In the genomic region with DNA sequence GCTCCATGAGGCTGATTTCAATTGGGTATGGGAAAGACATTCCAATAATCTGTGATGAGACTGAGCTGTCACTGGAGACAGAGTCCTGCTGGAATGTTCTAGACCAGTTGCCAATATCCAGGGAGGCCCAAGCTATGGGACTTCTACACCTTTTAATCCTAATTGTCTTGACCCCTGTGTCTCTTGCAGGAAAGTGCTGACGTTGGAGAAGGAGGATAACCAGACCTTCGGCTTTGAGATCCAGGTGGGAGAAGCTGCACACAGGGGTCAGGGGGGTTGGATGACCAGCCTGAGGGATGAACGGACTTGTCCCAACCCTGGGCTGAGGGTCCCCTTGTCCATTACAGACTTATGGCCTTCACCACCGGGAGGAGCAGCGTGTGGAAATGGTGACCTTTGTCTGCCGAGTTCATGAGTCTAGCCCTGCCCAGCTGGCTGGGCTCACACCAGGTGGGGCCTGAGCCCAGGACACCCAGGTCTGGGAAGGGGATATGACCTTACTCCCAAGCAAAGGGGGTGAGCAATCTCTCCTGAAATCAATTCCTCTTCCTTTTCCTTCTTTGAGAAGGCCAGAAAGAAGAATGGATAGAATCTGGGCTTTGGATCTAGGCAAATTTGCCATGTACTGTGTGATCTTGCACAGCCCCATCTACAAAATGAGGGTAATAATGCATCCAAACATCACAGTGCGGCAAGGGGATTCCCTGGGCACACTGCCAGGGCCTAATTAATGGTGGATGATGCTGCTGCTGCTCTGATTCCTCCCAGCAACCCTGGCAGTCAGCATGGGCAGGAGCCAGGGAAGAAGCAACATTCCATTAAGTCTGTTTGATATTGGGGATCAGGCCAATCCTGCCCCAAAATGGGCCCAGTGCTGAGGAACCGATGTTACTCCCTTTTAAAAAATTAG, we compare ENCODE assay signal across 9 cellular contexts. TPM values are rescaled to one million over a fixed set of nuclear protein-coding genes. Genes with fewer than 3 reads are reported as not detected.
DNase-seq lines count a peak whose midpoint lies in the region; ATAC-seq, FAIRE-seq and TF ChIP-seq lines count a peak whose summit lies in the region.
"Had no signal": no experiment of that assay in that cellular context is flagged by ENCODE, and none has a peak within 500 bp of the region (broad histone marks: within the 10 kb centered on the region; RNA-seq: fewer than 3 reads in every experiment).

No MANE protein-coding gene starts in this region.

- intact Hi-C loops in HepG2 (cut with micrococcal nuclease; ENCODE audit: unreplicated experiment) = no loop called here
- intact Hi-C loops in Caco-2 (cut with micrococcal nuclease; ENCODE audit: unreplicated experiment) = no loop called here

- H3K4me1 Mint-ChIP-seq in Caco-2 (ENCODE audit: low read depth, unreplicated experiment) = no peaks in the 10 kb centered on the region

- peak overlapping the region; percentile 22 for H3K4me2 ChIP-seq in Loucy (ENCODE audit: low read depth, low read length, poor library complexity, severe bottlenecking)
- H3K4me2 ChIP-seq in HepG2 (ENCODE audit: low read depth, low read length) = peak overlapping the region; percentile 86
- H3K4me2 ChIP-seq: KMS-11 had no signal

- no peaks in the 10 kb centered on the region for H3F3A ChIP-seq in Loucy (ENCODE audit: low read depth)

- no peaks in the 10 kb centered on the region for H3K9me2 ChIP-seq in Loucy (replicated peaks; ENCODE audit: low read depth, low read length)

- WGBS in HepG2 (ENCODE audit: low lambda C conversion rate) = 13% methylated on average over 4 of the region's 8 CpGs

- TF ChIP-seq RAD21 in HepG2 (CRISPR knock-in tag; IDR thresholded peaks at IDR 0.05) = no peak

- no peaks in the 10 kb centered on the region for H3K79me2 ChIP-seq in Loucy (ENCODE audit: insufficient read depth, low read length)
- no peaks in the 10 kb centered on the region for H3K79me2 ChIP-seq in HepG2 (ENCODE audit: insufficient read depth, low read length)

- no peaks in the 10 kb centered on the region for H3K9me3 Mint-ChIP-seq in Caco-2 (ENCODE audit: unreplicated experiment)

- peak overlapping the region; percentile 62 for H3K27ac ChIP-seq in HepG2 (ENCODE audit: extremely low read length, insufficient read depth, low read length)
- peak overlapping the region; percentile 88 for H3K27ac ChIP-seq in substantia nigra (ENCODE audit: low read depth, low read length, poor library complexity, severe bottlenecking)
- H3K27ac ChIP-seq: KMS-11 had no signal

- CTCF ChIA-PET in HepG2 (lab: Yijun Ruan, JAX; ENCODE audit: low intra/inter-chr PET ratio, low total read pairs) = interaction anchor here (0.7 kb wide), 1 partner anchor 10 kb away, joined by 3 read pairs; no protein-coding TSS in a partner anchor
- CTCF ChIA-PET in Caco-2 (lab: Charles Lee) = interaction anchor here (3.1 to 3.5 kb wide), 2 partner anchors 10 to 15 kb away, joined by 16 to 37 read pairs; no protein-coding TSS in a partner anchor

- TSS peak; percentile 76 for BruUV-seq in HepG2 (replicated peaks; lab: Mats Ljungman, UMichigan)
- BruUV-seq in Caco-2 (replicated peaks; lab: Mats Ljungman, UMichigan) = no TSS peak

- no peaks in the 10 kb centered on the region for H3K9me3 ChIP-seq in Loucy (ENCODE audit: insufficient read depth, low read depth, low read length)
- no peaks in the 10 kb centered on the region for H3K9me3 ChIP-seq in HepG2 (ENCODE audit: low read length)
- no peaks in the 10 kb centered on the region for H3K9me3 ChIP-seq in Caco-2

- peaks cover 18% of the 10 kb centered on the region for H3K36me3 Mint-ChIP-seq in Caco-2 (ENCODE audit: insufficient read depth, unreplicated experiment)

- no peak for DNase-seq in astrocyte of the cerebellum (ENCODE audit: low read depth)
- peak; percentile 50 for DNase-seq in HepG2 (ENCODE audit: low spot score)
- peak in 1 of 49 donors; percentile 22 for DNase-seq in substantia nigra (lab: John Stamatoyannopoulos, UW)
- DNase-seq in H54 (ENCODE audit: insufficient read length, low spot score) = no peak
- DNase-seq in Caco-2 = no peak
- no peak for DNase-seq in DMS114 treated with DMSO at 0.1 percent for 48 hours (lab: John Stamatoyannopoulos, UW; ENCODE audit: unreplicated experiment)
- DNase-seq in MV-4-11 (lab: John Stamatoyannopoulos, UW) = no peak

- peak; percentile 83 for FAIRE-seq in HepG2 (lab: Jason Lieb, UNC)
- FAIRE-seq in H54 (lab: Jason Lieb, UNC) = no peak

- POLR2A ChIA-PET in HepG2 (lab: Yijun Ruan, JAX) (interaction anchor here (0.7 to 3.2 kb wide), 8 partner anchors 8 to 72 kb away, joined by 3 to 45 read pairs (median 8); partner anchors contain the start of gene NR4A1), Caco-2 (lab: Charles Lee) (no interaction called here)

- H3K27me3 ChIP-seq in Loucy (ENCODE audit: insufficient read depth, low read length, poor library complexity, severe bottlenecking) (peaks cover 4% of the 10 kb centered on the region), HepG2 (ENCODE audit: control insufficient read depth in 1 of 2, insufficient read depth in 2 of 2, low read length in 2 of 2) (0 out of 5 replicates have a peak, but pooled peaks cover 0 to 1% of the 10 kb centered on the region in 2 experiments), Caco-2 (replicated peaks; ENCODE audit: control insufficient read depth, insufficient read depth, low read length) (no peaks in the 10 kb centered on the region)

- TF ChIP-seq POLR2A in HepG2 (IDR thresholded peaks at IDR 0.05; ENCODE audit: insufficient read depth in 1 of 2, low read depth in 2 of 2, low read length in 2 of 2) (peak in 1 of 2 experiments; percentile 30; a peak in 1 of 4 replicates), H54 (IDR thresholded peaks at IDR 0.05; ENCODE audit: low read depth, low read length) (no peak)

- no peaks in the 10 kb centered on the region for H3K27me3 Mint-ChIP-seq in Caco-2 (ENCODE audit: insufficient read depth, unreplicated experiment)

- no peak overlapping the region for H3K27ac Mint-ChIP-seq in Caco-2 (ENCODE audit: unreplicated experiment)

- H3K9ac ChIP-seq in Loucy (ENCODE audit: low read depth, low read length, poor library complexity, severe bottlenecking) (peak overlapping the region; percentile 31), HepG2 (ENCODE audit: insufficient read depth, low read depth, low read length) (peak overlapping the region; percentile 66)
- H3K9ac ChIP-seq: KMS-11 had no signal

- in situ Hi-C loops in astrocyte of the cerebellum (cut with HindIII; ENCODE audit: low sequenced_read_pairs) (no loop called here), HepG2 (cut with HindIII; ENCODE audit: extremely low pct_ligation_motif_present, low pct_unique_long_range_greater_than_20kb) (no loop called here)

- peak; percentile 57 for ATAC-seq in HepG2

- no peak overlapping the region for H3K4me3 Mint-ChIP-seq in Caco-2 (ENCODE audit: unreplicated experiment)

- peak overlapping the region; percentile 22; the same call in 1 of the 2 replicates for H2AFZ ChIP-seq in Loucy (ENCODE audit: low read length)
- no peak overlapping the region for H2AFZ ChIP-seq in HepG2 (ENCODE audit: low read length)

- TF ChIP-seq CTCF in Loucy (conservative IDR thresholded peaks at IDR 0.05; ENCODE audit: low read length) (no peak), astrocyte of the cerebellum (IDR thresholded peaks at IDR 0.05; ENCODE audit: low read depth, low read length, missing control alignments) (no peak), HepG2 (CRISPR knock-in tag; IDR thresholded peaks at IDR 0.05) (peak; percentile 33; the same call in 1 of the 2 replicates), Caco-2 (IDR thresholded peaks at IDR 0.05; ENCODE audit: insufficient read depth in 1 of 2, low read depth in 1 of 2, low read length in 1 of 2, severe bottlenecking in 1 of 2, unreplicated experiment in 1 of 2) (no peak)

- H3K36me3 ChIP-seq in Loucy (ENCODE audit: insufficient read depth, low read length) (no peaks in the 10 kb centered on the region), HepG2 (replicated peaks in 1 of 2; ENCODE audit: control insufficient read depth in 1 of 2, insufficient read depth in 2 of 2, low read length in 2 of 2) (peaks cover 4 to 6% of the 10 kb centered on the region in 2 experiments; a peak in 2 of 5 replicates), Caco-2 (ENCODE audit: control insufficient read depth, insufficient read depth, low read length) (no peaks in the 10 kb centered on the region)

- no peak overlapping the region for H3K4me3 ChIP-seq in Loucy (ENCODE audit: low read length, poor library complexity, severe bottlenecking)
- peak overlapping the region; percentile 2 for H3K4me3 ChIP-seq in astrocyte of the cerebellum (ENCODE audit: low read depth, low read length)
- peak overlapping the region; percentile 19 to 64 (median 50) for H3K4me3 ChIP-seq in HepG2 (replicated peaks in 1 of 3; ENCODE audit: insufficient read depth in 1 of 3, low read depth in 2 of 3, low read length in 3 of 3)
- no peak overlapping the region for H3K4me3 ChIP-seq in Caco-2 (ENCODE audit: low read depth, low read length)

- peak in 1 of 2 experiments; percentile 24; a peak in 1 of 4 replicates for TF ChIP-seq EP300 in HepG2 (IDR thresholded peaks at IDR 0.05; ENCODE audit: low read depth in 2 of 2, low read length in 2 of 2)
- no peak for TF ChIP-seq EP300 in HepG2 (CRISPR knock-in tag; IDR thresholded peaks at IDR 0.05; ENCODE audit: borderline replicate concordance)

- H4K20me1 ChIP-seq in Loucy (ENCODE audit: insufficient read depth, low read length, poor library complexity, severe bottlenecking) = no peaks in the 10 kb centered on the region
- no peaks in the 10 kb centered on the region for H4K20me1 ChIP-seq in HepG2 (ENCODE audit: insufficient read depth, low read length)

- H3K4me1 ChIP-seq in Loucy (ENCODE audit: insufficient read depth, low read length, poor library complexity, severe bottlenecking) = peaks cover 41% of the 10 kb centered on the region
- H3K4me1 ChIP-seq in HepG2 (ENCODE audit: insufficient read depth, low read length) = peaks cover 46% of the 10 kb centered on the region
- no peaks in the 10 kb centered on the region for H3K4me1 ChIP-seq in Caco-2

RNA-seq across cellular contexts. Expression of gene TAMALIN, which starts 4.2 kb away (rescaled TPM):
- 7.2 and 10.9 TPM in 2 replicates for total RNA-seq in HepG2 (2016; rRNA removed; fragmentation: Illumina TruSeq; extraction: Trizol)
- 3.8 and 3.9 TPM in 2 replicates for total RNA-seq in HepG2 (2016; cell fraction: cytosol; rRNA removed; fragmentation: Illumina TruSeq; extraction: Trizol; ENCODE audit: low read depth)
- 5.9 and 12.2 TPM in 2 replicates for total RNA-seq in HepG2 (2016; cell fraction: insoluble cytoplasmic fraction; rRNA removed; fragmentation: Illumina TruSeq; extraction: Trizol)
- 6.3 and 7.1 TPM in 2 replicates for total RNA-seq in HepG2 (2016; cell fraction: membrane; rRNA removed; fragmentation: Illumina TruSeq; extraction: Trizol)
- total RNA-seq in HepG2 (2016; cell fraction: nucleus; rRNA removed; fragmentation: Illumina TruSeq; extraction: Trizol) = 8.6 and 10.4 TPM in 2 replicates
- 2.9 and 4.5 TPM in 2 replicates for polyA plus RNA-seq in HepG2 (2011; rRNA removed)
- polyA plus RNA-seq in HepG2 (2011; cell fraction: cytosol; rRNA removed) = 3.7 and 3.8 TPM in 2 replicates
- 7.5 and 12.9 TPM in 2 replicates for polyA plus RNA-seq in HepG2 (2011; cell fraction: nucleus; rRNA removed)
- 3.6 and 4.0 TPM in 2 replicates for polyA plus RNA-seq in HepG2 (2012)
- 0.84 and 1.5 TPM in 2 replicates for polyA plus RNA-seq in HepG2 (2016; cell fraction: cytosol; fragmentation: Illumina TruSeq; extraction: Trizol; ENCODE audit: low read depth)
- polyA plus RNA-seq in HepG2 (2016; cell fraction: insoluble cytoplasmic fraction; fragmentation: Illumina TruSeq; extraction: Trizol; ENCODE audit: low read depth) = 5.5 TPM in 2 replicates
- 2.0 and 2.7 TPM in 2 replicates for polyA plus RNA-seq in HepG2 (2016; cell fraction: membrane; fragmentation: Illumina TruSeq; extraction: Trizol; ENCODE audit: low read depth)
- polyA plus RNA-seq in HepG2 (2016; cell fraction: nucleus; fragmentation: Illumina TruSeq; extraction: Trizol; ENCODE audit: insufficient read depth, low read depth) = 17.1 and 20.1 TPM in 2 replicates
- polyA minus RNA-seq in HepG2 (2011; rRNA and poly(A)+ RNA removed; ENCODE audit: low replicate concordance) = 0.21 and 6.7 TPM in 2 replicates
- 1.3 and 2.7 TPM in 2 replicates for polyA minus RNA-seq in HepG2 (2011; cell fraction: cytosol; rRNA and poly(A)+ RNA removed)
- polyA minus RNA-seq in HepG2 (2011; cell fraction: nucleus; rRNA and poly(A)+ RNA removed) = 4.9 and 8.2 TPM in 2 replicates
- total RNA-seq in Caco-2 (2022) = 3.7 and 4.1 TPM in 2 replicates

RNA-seq across cellular contexts. Expression of gene NR4A1, which starts 40.3 kb away (rescaled TPM):
- total RNA-seq in HepG2 (2016; rRNA removed; fragmentation: Illumina TruSeq; extraction: Trizol) (4.6 and 5.7 TPM in 2 replicates), Caco-2 (2022) (37.9 and 41.8 TPM in 2 replicates)
- total RNA-seq in HepG2 (2016; cell fraction: cytosol; rRNA removed; fragmentation: Illumina TruSeq; extraction: Trizol; ENCODE audit: low read depth) = 8.4 and 9.3 TPM in 2 replicates
- total RNA-seq in HepG2 (2016; cell fraction: insoluble cytoplasmic fraction; rRNA removed; fragmentation: Illumina TruSeq; extraction: Trizol) = 3.8 and 7.6 TPM in 2 replicates
- total RNA-seq in HepG2 (2016; cell fraction: membrane; rRNA removed; fragmentation: Illumina TruSeq; extraction: Trizol) = 5.8 and 6.3 TPM in 2 replicates
- total RNA-seq in HepG2 (2016; cell fraction: nucleus; rRNA removed; fragmentation: Illumina TruSeq; extraction: Trizol) = 8.9 and 10.0 TPM in 2 replicates
- 15.2 and 16.5 TPM in 2 replicates for polyA plus RNA-seq in HepG2 (2011; rRNA removed)
- polyA plus RNA-seq in HepG2 (2011; cell fraction: cytosol; rRNA removed) = 7.6 and 13.1 TPM in 2 replicates
- 26.2 and 46.7 TPM in 2 replicates for polyA plus RNA-seq in HepG2 (2011; cell fraction: nucleus; rRNA removed)
- polyA plus RNA-seq in HepG2 (2012) = 6.4 and 16.5 TPM in 2 replicates
- 1.6 and 1.7 TPM in 2 replicates for polyA plus RNA-seq in HepG2 (2016; cell fraction: cytosol; fragmentation: Illumina TruSeq; extraction: Trizol; ENCODE audit: low read depth)
- 5.3 and 8.6 TPM in 2 replicates for polyA plus RNA-seq in HepG2 (2016; cell fraction: insoluble cytoplasmic fraction; fragmentation: Illumina TruSeq; extraction: Trizol; ENCODE audit: low read depth)
- 3.4 and 3.9 TPM in 2 replicates for polyA plus RNA-seq in HepG2 (2016; cell fraction: membrane; fragmentation: Illumina TruSeq; extraction: Trizol; ENCODE audit: low read depth)
- 22.7 TPM in 2 replicates for polyA plus RNA-seq in HepG2 (2016; cell fraction: nucleus; fragmentation: Illumina TruSeq; extraction: Trizol; ENCODE audit: insufficient read depth, low read depth)
- polyA minus RNA-seq in HepG2 (2011; rRNA and poly(A)+ RNA removed; ENCODE audit: low replicate concordance) = 28.6 and 56.6 TPM in 2 replicates
- polyA minus RNA-seq in HepG2 (2011; cell fraction: cytosol; rRNA and poly(A)+ RNA removed) = 10.8 and 14.1 TPM in 2 replicates
- polyA minus RNA-seq in HepG2 (2011; cell fraction: nucleus; rRNA and poly(A)+ RNA removed) = 11.8 and 13.0 TPM in 2 replicates

RNA-seq across cellular contexts. Expression of gene ATG101, which starts 58.8 kb away (rescaled TPM):
- total RNA-seq in HepG2 (2016; rRNA removed; fragmentation: Illumina TruSeq; extraction: Trizol) = 66.7 and 67.7 TPM in 2 replicates
- total RNA-seq in HepG2 (2016; cell fraction: cytosol; rRNA removed; fragmentation: Illumina TruSeq; extraction: Trizol; ENCODE audit: low read depth) = 24.9 and 31.4 TPM in 2 replicates
- 67.1 and 68.7 TPM in 2 replicates for total RNA-seq in HepG2 (2016; cell fraction: insoluble cytoplasmic fraction; rRNA removed; fragmentation: Illumina TruSeq; extraction: Trizol)
- 38.8 and 52.9 TPM in 2 replicates for total RNA-seq in HepG2 (2016; cell fraction: membrane; rRNA removed; fragmentation: Illumina TruSeq; extraction: Trizol)
- total RNA-seq in HepG2 (2016; cell fraction: nucleus; rRNA removed; fragmentation: Illumina TruSeq; extraction: Trizol) = 31.7 and 32.7 TPM in 2 replicates
- 58.2 and 60.2 TPM in 2 replicates for polyA plus RNA-seq in HepG2 (2011; rRNA removed)
- 84.5 and 95.4 TPM in 2 replicates for polyA plus RNA-seq in HepG2 (2011; cell fraction: cytosol; rRNA removed)
- polyA plus RNA-seq in HepG2 (2011; cell fraction: nucleus; rRNA removed) = 55.3 and 57.9 TPM in 2 replicates
- polyA plus RNA-seq in HepG2 (2012) = 27.2 and 33.1 TPM in 2 replicates
- 16.9 and 28.4 TPM in 2 replicates for polyA plus RNA-seq in HepG2 (2016; cell fraction: cytosol; fragmentation: Illumina TruSeq; extraction: Trizol; ENCODE audit: low read depth)
- 57.3 and 61.7 TPM in 2 replicates for polyA plus RNA-seq in HepG2 (2016; cell fraction: insoluble cytoplasmic fraction; fragmentation: Illumina TruSeq; extraction: Trizol; ENCODE audit: low read depth)
- 24.0 and 35.4 TPM in 2 replicates for polyA plus RNA-seq in HepG2 (2016; cell fraction: membrane; fragmentation: Illumina TruSeq; extraction: Trizol; ENCODE audit: low read depth)
- 51.5 and 54.0 TPM in 2 replicates for polyA plus RNA-seq in HepG2 (2016; cell fraction: nucleus; fragmentation: Illumina TruSeq; extraction: Trizol; ENCODE audit: insufficient read depth, low read depth)
- polyA minus RNA-seq in HepG2 (2011; rRNA and poly(A)+ RNA removed; ENCODE audit: low replicate concordance) = 106 and 147 TPM in 2 replicates
- polyA minus RNA-seq in HepG2 (2011; cell fraction: cytosol; rRNA and poly(A)+ RNA removed) = 15.6 and 16.2 TPM in 2 replicates
- 12.8 and 16.7 TPM in 2 replicates for polyA minus RNA-seq in HepG2 (2011; cell fraction: nucleus; rRNA and poly(A)+ RNA removed)
- total RNA-seq in Caco-2 (2022) = 67.2 and 78.0 TPM in 2 replicates

RNA-seq across cellular contexts. Expression of gene ACVR1B, which starts 59.4 kb away (rescaled TPM):
- 5.8 and 8.9 TPM in 2 replicates for total RNA-seq in HepG2 (2016; rRNA removed; fragmentation: Illumina TruSeq; extraction: Trizol)
- total RNA-seq in HepG2 (2016; cell fraction: cytosol; rRNA removed; fragmentation: Illumina TruSeq; extraction: Trizol; ENCODE audit: low read depth) = 2.0 and 2.2 TPM in 2 replicates
- total RNA-seq in HepG2 (2016; cell fraction: insoluble cytoplasmic fraction; rRNA removed; fragmentation: Illumina TruSeq; extraction: Trizol) = 4.3 and 9.8 TPM in 2 replicates
- 5.4 and 7.6 TPM in 2 replicates for total RNA-seq in HepG2 (2016; cell fraction: membrane; rRNA removed; fragmentation: Illumina TruSeq; extraction: Trizol)
- 9.9 and 14.3 TPM in 2 replicates for total RNA-seq in HepG2 (2016; cell fraction: nucleus; rRNA removed; fragmentation: Illumina TruSeq; extraction: Trizol)
- polyA plus RNA-seq in HepG2 (2011; rRNA removed) = 12.1 and 14.1 TPM in 2 replicates
- 12.0 and 13.7 TPM in 2 replicates for polyA plus RNA-seq in HepG2 (2011; cell fraction: cytosol; rRNA removed)
- 12.5 and 12.9 TPM in 2 replicates for polyA plus RNA-seq in HepG2 (2011; cell fraction: nucleus; rRNA removed)
- polyA plus RNA-seq in HepG2 (2012) = 10.8 and 11.8 TPM in 2 replicates
- 1.1 and 1.3 TPM in 2 replicates for polyA plus RNA-seq in HepG2 (2016; cell fraction: cytosol; fragmentation: Illumina TruSeq; extraction: Trizol; ENCODE audit: low read depth)
- polyA plus RNA-seq in HepG2 (2016; cell fraction: insoluble cytoplasmic fraction; fragmentation: Illumina TruSeq; extraction: Trizol; ENCODE audit: low read depth) = 5.3 and 5.6 TPM in 2 replicates
- polyA plus RNA-seq in HepG2 (2016; cell fraction: membrane; fragmentation: Illumina TruSeq; extraction: Trizol; ENCODE audit: low read depth) = 3.8 and 4.6 TPM in 2 replicates
- polyA plus RNA-seq in HepG2 (2016; cell fraction: nucleus; fragmentation: Illumina TruSeq; extraction: Trizol; ENCODE audit: insufficient read depth, low read depth) = 16.9 and 17.0 TPM in 2 replicates
- polyA minus RNA-seq in HepG2 (2011; rRNA and poly(A)+ RNA removed; ENCODE audit: low replicate concordance) = 22.8 and 32.8 TPM in 2 replicates
- 9.7 and 13.2 TPM in 2 replicates for polyA minus RNA-seq in HepG2 (2011; cell fraction: cytosol; rRNA and poly(A)+ RNA removed)
- 12.1 and 14.2 TPM in 2 replicates for polyA minus RNA-seq in HepG2 (2011; cell fraction: nucleus; rRNA and poly(A)+ RNA removed)
- 92.7 and 112 TPM in 2 replicates for total RNA-seq in Caco-2 (2022)

Comparison
In these comparisons a context has a peak if more than half of its experiments do, and no peak if none do; other contexts are left out.
1. H3K4me3 ChIP-seq: peak in astrocyte of the cerebellum (single experiment) and HepG2 (3 of 3); none in Loucy (single experiment) and Caco-2 (single experiment).